7 cellular contexts compared by ENCODE assay signal in genomic region chr15:48897144-48897814, GRCh38. TPM values are rescaled to one million over a fixed set of nuclear protein-coding genes. Genes with fewer than 3 reads are reported as not detected.
A peak's percentile ranks its signal among the peaks of the same experiment; 100 is the strongest.
DNase-seq lines count a peak whose midpoint lies in the region; ATAC-seq, FAIRE-seq and TF ChIP-seq lines count a peak whose summit lies in the region.

No MANE protein-coding gene starts in this region.

- H3K4me2 ChIP-seq in K562 (ENCODE audit: insufficient read depth, low read length) (peak overlapping the region; percentile 49), OCI-LY7 (ENCODE audit: low read length) (no peak overlapping the region)

- no peaks in the 10 kb centered on the region for H3K27me3 ChIP-seq in HUES48 (ENCODE audit: control insufficient read depth, insufficient read depth, low read length)
- no peaks in the 10 kb centered on the region for H3K27me3 ChIP-seq in K562 (ENCODE audit: control insufficient read depth in 2 of 2, insufficient read depth in 2 of 2, low read length in 2 of 2)
- H3K27me3 ChIP-seq in suprapubic skin: no peaks in the 10 kb centered on the region

- POLR2A ChIA-PET in K562 (lab: Yijun Ruan, JAX): interaction anchor here (0.6 kb wide), 2 partner anchors 16 to 1345 kb away, joined by 3 to 4 read pairs; no protein-coding TSS in a partner anchor
- POLR2A ChIA-PET in OCI-LY7 (lab: Charles Lee): interaction anchor here (0.6 kb wide), 1 partner anchor 186 kb away, joined by 3 read pairs; no protein-coding TSS in a partner anchor

- peak; percentile 34 to 50 (median 40) for DNase-seq in K562 (ENCODE audit: extremely low read depth in 1 of 4, low spot score in 3 of 4)
- peak; percentile 64 for DNase-seq in inferior parietal cortex (ENCODE audit: extremely low spot score)
- no peak for DNase-seq in suprapubic skin (ENCODE audit: low spot score in 2 of 2)
- no peak for DNase-seq in HTR-8/SVneo (ENCODE audit: insufficient read length, low spot score)
- DNase-seq in OCI-LY7 (ENCODE audit: low spot score): no peak

- no peak overlapping the region for H3K4me3 ChIP-seq in HUES48 (ENCODE audit: low read depth, low read length)
- H3K4me3 ChIP-seq in K562: peak overlapping the region; percentile 24
- H3K4me3 ChIP-seq in suprapubic skin: peak overlapping the region; percentile 39
- no peak overlapping the region for H3K4me3 ChIP-seq in OCI-LY7 (ENCODE audit: low read depth, low read length, poor library complexity, severe bottlenecking)

- in situ Hi-C loops in K562 (cut with MboI): no loop called here

- intact Hi-C loops in K562 (cut with micrococcal nuclease) (no loop called here), OCI-LY7 (cut with micrococcal nuclease; ENCODE audit: unreplicated experiment) (no loop called here)

- no peaks in the 10 kb centered on the region for H4K20me1 ChIP-seq in K562 (replicated peaks; ENCODE audit: control insufficient read depth, insufficient read depth, low read length)
- no peaks in the 10 kb centered on the region for H4K20me1 ChIP-seq in OCI-LY7 (ENCODE audit: insufficient read depth, low read length)

- BruUV-seq in K562 (replicated peaks; lab: Mats Ljungman, UMichigan) (no TSS peak), OCI-LY7 (replicated peaks; lab: Mats Ljungman, UMichigan) (no TSS peak)

- no peak for TF ChIP-seq EP300 in K562 (IDR thresholded peaks at IDR 0.05; ENCODE audit: low read length)
- TF ChIP-seq EP300 in suprapubic skin (IDR thresholded peaks at IDR 0.05): no peak

- TF ChIP-seq CTCF in K562 (IDR thresholded peaks at IDR 0.05 in 2 of 3, conservative IDR thresholded peaks at IDR 0.05 in 1 of 3; ENCODE audit: insufficient read depth in 2 of 3, low read depth in 1 of 3, low read length in 3 of 3) (no peak), suprapubic skin (IDR thresholded peaks at IDR 0.05) (no peak), OCI-LY7 (conservative IDR thresholded peaks at IDR 0.05; ENCODE audit: low read length) (no peak)

- H3K4me1 ChIP-seq in HUES48 (ENCODE audit: control insufficient read depth, insufficient read depth, low read length): peaks cover 15% of the 10 kb centered on the region
- peaks cover 5 to 12% of the 10 kb centered on the region in 2 experiments; a peak in 4 of 5 replicates for H3K4me1 ChIP-seq in K562 (replicated peaks in 1 of 2; ENCODE audit: control insufficient read depth in 2 of 2, insufficient read depth in 2 of 2, low read length in 2 of 2)
- H3K4me1 ChIP-seq in suprapubic skin: no peaks in the 10 kb centered on the region
- no peaks in the 10 kb centered on the region for H3K4me1 ChIP-seq in OCI-LY7 (ENCODE audit: insufficient read depth, low read length, poor library complexity, severe bottlenecking)

- H3K9me3 ChIP-seq in HUES48 (ENCODE audit: control insufficient read depth, insufficient read depth, low read length) (no peaks in the 10 kb centered on the region), K562 (replicated peaks; ENCODE audit: control insufficient read depth, insufficient read depth, low read depth, low read length) (no peaks in the 10 kb centered on the region), suprapubic skin (no peaks in the 10 kb centered on the region), OCI-LY7 (ENCODE audit: low read length) (no peaks in the 10 kb centered on the region)

- H3K27ac ChIP-seq in HUES48 (ENCODE audit: low read depth, low read length): no peak overlapping the region
- no peak overlapping the region for H3K27ac ChIP-seq in K562 (ENCODE audit: extremely low read depth, low read depth, low read length)
- peak overlapping the region; percentile 83 for H3K27ac ChIP-seq in suprapubic skin
- no peak overlapping the region for H3K27ac ChIP-seq in OCI-LY7 (ENCODE audit: low read depth, low read length, poor library complexity, severe bottlenecking)

- H3K79me2 ChIP-seq in K562 (ENCODE audit: control insufficient read depth, insufficient read depth, low read length) (no peaks in the 10 kb centered on the region), OCI-LY7 (ENCODE audit: insufficient read depth, low read depth, low read length) (no peaks in the 10 kb centered on the region)

- H3K36me3 ChIP-seq in HUES48 (ENCODE audit: control insufficient read depth, insufficient read depth, low read length): no peaks in the 10 kb centered on the region
- no peaks in the 10 kb centered on the region for H3K36me3 ChIP-seq in K562 (ENCODE audit: control insufficient read depth, insufficient read depth, low read length)
- H3K36me3 ChIP-seq in suprapubic skin: no peaks in the 10 kb centered on the region
- no peaks in the 10 kb centered on the region for H3K36me3 ChIP-seq in OCI-LY7 (ENCODE audit: insufficient read depth, low read length)

- no peak for TF ChIP-seq RAD21 in K562 (CRISPR knock-in tag; conservative IDR thresholded peaks at IDR 0.05 in 1 of 2, IDR thresholded peaks at IDR 0.05 in 1 of 2)

- H2AFZ ChIP-seq in K562 (ENCODE audit: low read depth, low read length) (peak overlapping the region; percentile 91), OCI-LY7 (ENCODE audit: low read length) (no peak overlapping the region)

- peak; percentile 81 for ATAC-seq in K562
- no peak for ATAC-seq in GM21526 (IDR thresholded peaks at IDR 0.05; ENCODE audit: low FRiP score, unreplicated experiment)

- no peaks in the 10 kb centered on the region for H3K9me1 ChIP-seq in K562 (ENCODE audit: control insufficient read depth, insufficient read depth, low read length)

- H3K9ac ChIP-seq in HUES48 (ENCODE audit: low read depth, low read length) (0 out of 2 replicates have a peak overlapping the region, but pooled peaks have one; percentile 44), K562 (ENCODE audit: insufficient read depth in 1 of 2, low read depth in 2 of 2, low read length in 2 of 2) (peak overlapping the region; percentile 48 to 81; a peak in 3 of 4 replicates)

- CTCF ChIA-PET in K562 (lab: Yijun Ruan, JAX; ENCODE audit: low intra/inter-chr PET ratio) (no interaction called here), OCI-LY7 (lab: Charles Lee; ENCODE audit: unreplicated experiment) (no interaction called here)

- no peaks in the 10 kb centered on the region for H3K9me2 ChIP-seq in OCI-LY7 (ENCODE audit: insufficient read depth, low read length)

- FAIRE-seq in K562 (lab: Jason Lieb, UNC) (peak; percentile 75), HTR-8/SVneo (lab: Jason Lieb, UNC) (no peak)

- 24% methylated on average over 8 of the region's 8 CpGs for WGBS in K562 (ENCODE audit: insufficient coverage, low coverage, missing lambda C conversion rate)
- WGBS in suprapubic skin: 26% methylated on average over 8 of the region's 8 CpGs

- TF ChIP-seq POLR2A in K562 (conservative IDR thresholded peaks at IDR 0.05) (no peak), suprapubic skin (IDR thresholded peaks at IDR 0.05) (no peak)

TF ChIP-seq in K562, 482 proteins besides CTCF, POLR2A, EP300 and RAD21 (continues in another document):
- TF ChIP-seq DPF2 (IDR thresholded peaks at IDR 0.05) (peak; percentile 30; the same call in 1 of the 2 replicates), AFF1 (IDR thresholded peaks at IDR 0.05; ENCODE audit: low read depth in 1 of 2, partially characterized antibody in 2 of 2) (peak in 1 of 2 experiments; percentile 25)

RNA-seq across cellular contexts. Expression of gene EID1, which starts 19.3 kb away (rescaled TPM):
- total RNA-seq in K562 (2011; cell fraction: chromatin; rRNA removed; ENCODE audit: low replicate concordance): 7.1 and 20.6 TPM in 2 replicates
- 10.7 and 13.6 TPM in 2 replicates for total RNA-seq in K562 (2011; cell fraction: nucleolus; rRNA removed)
- 16.9 and 21.3 TPM in 2 replicates for total RNA-seq in K562 (2011; cell fraction: nucleoplasm; rRNA removed)
- total RNA-seq in K562 (2014; rRNA removed) (167 and 170 TPM in 2 replicates), K562 (2014; rRNA removed; fragmentation: Illumina TruSeq; extraction: Trizol) (136 and 159 TPM in 2 replicates), K562 (2015; rRNA removed; fragmentation: Illumina TruSeq; extraction: Trizol) (197 and 201 TPM in 2 replicates), K562 (2021) (124 and 143 TPM in 2 replicates), suprapubic skin (10 to 100 TPM; 57.6 to 88.6 (median 84.7) TPM), OCI-LY7 (2022) (93.7 and 111 TPM in 2 replicates)
- polyA plus RNA-seq in K562 (2011; rRNA removed) (118 and 154 TPM in 2 replicates), K562 (2014; fragmentation: Illumina TruSeq; extraction: Trizol) (134 and 176 TPM in 2 replicates), K562 (2014; fragmentation: Nextera tagmentation; extraction: Ambion mirVana) (10 to 100 TPM; 46.5 to 51.2 TPM), K562 (2014; rRNA removed) (177 and 211 TPM in 2 replicates)
- polyA plus RNA-seq in K562 (2011; cell fraction: cytosol; rRNA removed): 68.1 and 105 TPM in 2 replicates
- 42.9 and 66.4 TPM in 2 replicates for polyA plus RNA-seq in K562 (2011; cell fraction: nucleus; rRNA removed)
- polyA plus RNA-seq in K562 (2012): 116 and 124 TPM in 2 replicates
- polyA minus RNA-seq in K562 (2011; rRNA and poly(A)+ RNA removed): 43.4 and 58.1 TPM in 2 replicates
- 61.7 and 69.7 TPM in 2 replicates for polyA minus RNA-seq in K562 (2011; cell fraction: cytosol; rRNA and poly(A)+ RNA removed)
- polyA minus RNA-seq in K562 (2011; cell fraction: nucleus; rRNA and poly(A)+ RNA removed): 8.2 and 15.4 TPM in 2 replicates
- total RNA-seq in OCI-LY7 (2014; rRNA removed; shearing (Covaris generic)): 104 and 106 TPM in 2 replicates

Comparison
In these comparisons a context has a peak if more than half of its experiments do, and no peak if none do; other contexts are left out.
1. H3K4me3 ChIP-seq: peak in K562 (single experiment) and suprapubic skin (single experiment); none in HUES48 (single experiment) and OCI-LY7 (single experiment).
2. DNase-seq: peak in K562 (4 of 4) and inferior parietal cortex (single experiment); none in suprapubic skin (0 of 2), HTR-8/SVneo (single experiment) and OCI-LY7 (single experiment).